ENCODE assay signal across 8 cellular contexts in the genomic region with DNA sequence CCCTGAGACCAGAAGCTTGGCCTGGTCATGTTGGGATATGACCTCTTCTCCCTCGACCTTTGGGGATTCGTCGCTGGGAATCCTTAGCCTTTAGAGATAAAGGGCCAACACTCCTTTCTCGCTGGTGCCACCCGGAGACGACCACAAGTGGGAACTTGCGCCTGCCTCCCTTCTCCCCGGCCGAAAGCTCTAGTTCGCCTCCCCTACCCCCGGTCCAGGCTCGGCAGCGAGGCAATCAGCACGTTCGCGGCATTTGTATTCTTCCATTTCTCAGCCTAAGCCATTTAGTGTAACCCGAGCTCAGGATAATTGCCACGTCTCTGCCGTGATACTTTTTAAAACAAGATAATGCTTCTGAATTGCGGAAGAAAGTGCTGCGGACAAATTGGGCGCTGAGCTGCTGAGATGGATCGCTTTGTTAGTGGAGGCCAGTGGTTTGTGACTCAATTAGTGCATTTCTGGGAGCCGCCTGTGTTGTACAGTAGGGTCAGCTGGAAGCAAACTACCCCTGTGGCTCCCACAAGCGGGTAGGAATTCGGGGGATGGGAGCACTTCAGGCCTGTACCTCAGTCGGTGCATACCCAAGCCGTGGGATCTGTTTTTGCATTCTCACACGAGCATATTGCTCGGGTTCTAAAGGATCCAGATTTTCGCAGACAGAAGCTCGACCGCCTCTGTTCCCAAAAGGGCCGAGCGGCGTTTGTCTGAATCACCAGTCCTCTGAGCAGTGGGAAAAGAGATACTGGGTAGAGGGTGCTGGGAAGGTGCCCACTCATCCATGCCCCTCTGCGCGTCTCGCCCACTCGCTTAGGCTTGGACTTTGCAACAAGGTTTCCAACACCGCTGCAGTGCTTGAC. TPM values are rescaled to one million over a fixed set of nuclear protein-coding genes. Genes with fewer than 3 reads are reported as not detected.
DNase-seq lines count a peak whose midpoint lies in the region; ATAC-seq and TF ChIP-seq lines count a peak whose summit lies in the region.

No MANE protein-coding gene starts in this region.

- peaks cover 11% of the 10 kb centered on the region for H3K4me1 ChIP-seq in Caco-2
- H3K4me1 ChIP-seq in IMR-90 (ENCODE audit: control insufficient read depth, insufficient read depth, low read length) = peaks cover 19% of the 10 kb centered on the region
- peaks cover 0 to 21% of the 10 kb centered on the region in 2 donors for H3K4me1 ChIP-seq in ascending aorta
- peaks cover 12 to 16% of the 10 kb centered on the region in 2 donors for H3K4me1 ChIP-seq in mucosa of rectum (ENCODE audit: control insufficient read depth in 2 of 2, insufficient read depth in 2 of 2, low read length in 2 of 2)
- H3K4me1 ChIP-seq in vagina = peaks cover 39% of the 10 kb centered on the region

- peak overlapping the region; percentile 44 for H2AK5ac ChIP-seq in IMR-90 (ENCODE audit: low read depth, low read length)

- H3K9me1 ChIP-seq in IMR-90 (ENCODE audit: insufficient read depth, low read length) = no peaks in the 10 kb centered on the region

- peak overlapping the region; percentile 43 for H3K18ac ChIP-seq in IMR-90 (ENCODE audit: low read depth, low read length)

- intact Hi-C loops in Caco-2 (cut with micrococcal nuclease; ENCODE audit: unreplicated experiment) (no loop called here), IMR-90 (cut with micrococcal nuclease) (no loop called here), ascending aorta (cut with DNase I) (loop anchor here (5.0 kb wide), 1 partner anchor 66 kb away; the partner anchor contains the start of gene SIX4), vagina (cut with DNase I) (loop anchor here (5.0 kb wide), 1 partner anchor 66 kb away; the partner anchor contains the start of gene SIX4)

- TF ChIP-seq POLR2A in IMR-90 (IDR thresholded peaks at IDR 0.05; ENCODE audit: low read depth, low read length) (no peak), vagina (IDR thresholded peaks at IDR 0.05) (no peak)

- H3K9ac ChIP-seq in IMR-90 (ENCODE audit: low read depth, low read length) (peak overlapping the region; percentile 26), mucosa of rectum (ENCODE audit: low read depth in 1 of 2, low read length in 2 of 2) (no peak overlapping the region)

- peak overlapping the region; percentile 74 for H3K23ac ChIP-seq in IMR-90 (ENCODE audit: low read depth, low read length)

- no peaks in the 10 kb centered on the region for H3K9me3 Mint-ChIP-seq in Caco-2 (ENCODE audit: unreplicated experiment)

- peak overlapping the region; percentile 2; the same call in 1 of the 2 replicates for H2BK20ac ChIP-seq in IMR-90 (ENCODE audit: low read depth, low read length)

- BruUV-seq in Caco-2 (replicated peaks; lab: Mats Ljungman, UMichigan) (no TSS peak), IMR-90 (replicated peaks; lab: Mats Ljungman, UMichigan) (no TSS peak)

- H3K4me3 ChIP-seq in Caco-2 (ENCODE audit: low read depth, low read length) = peak overlapping the region; percentile 59
- H3K4me3 ChIP-seq in IMR-90 (ENCODE audit: insufficient read depth, low read depth, low read length) = no peak overlapping the region
- peak overlapping the region; percentile 74 to 82 for H3K4me3 ChIP-seq in ascending aorta
- peak overlapping the region; percentile 67 to 76 for H3K4me3 ChIP-seq in mucosa of rectum (ENCODE audit: low read length in 2 of 2)
- peak overlapping the region in 1 of 2 donors; percentile 47 for H3K4me3 ChIP-seq in vagina

- H3K36me3 ChIP-seq in Caco-2 (ENCODE audit: control insufficient read depth, insufficient read depth, low read length) (no peaks in the 10 kb centered on the region), IMR-90 (ENCODE audit: control insufficient read depth, insufficient read depth, low read length) (no peaks in the 10 kb centered on the region), ascending aorta (no peaks in the 10 kb centered on the region), mucosa of rectum (ENCODE audit: control insufficient read depth in 2 of 2, insufficient read depth in 2 of 2, low read length in 2 of 2) (no peaks in the 10 kb centered on the region), vagina (no peaks in the 10 kb centered on the region)

- peak overlapping the region; percentile 97; the same call in 1 of the 2 replicates for H4K91ac ChIP-seq in IMR-90 (ENCODE audit: insufficient read depth, low read depth, low read length)

- peak overlapping the region; percentile 30 for H3K14ac ChIP-seq in IMR-90 (replicated peaks; ENCODE audit: low read depth, low read length)

- TF ChIP-seq RAD21 in IMR-90 (IDR thresholded peaks at IDR 0.05; ENCODE audit: low read length) = no peak

- H3K79me1 ChIP-seq in IMR-90 (ENCODE audit: low read depth in 1 of 2, low read length in 2 of 2) = peaks cover 2 to 13% of the 10 kb centered on the region in 2 experiments; a peak in 2 of 4 replicates

- H3K4me3 Mint-ChIP-seq in Caco-2 (ENCODE audit: unreplicated experiment) = peak overlapping the region; percentile 87

- TF ChIP-seq CTCF in Caco-2 (IDR thresholded peaks at IDR 0.05; ENCODE audit: insufficient read depth in 1 of 2, low read depth in 1 of 2, low read length in 1 of 2, severe bottlenecking in 1 of 2, unreplicated experiment in 1 of 2) (no peak), IMR-90 (conservative IDR thresholded peaks at IDR 0.05; ENCODE audit: low read depth, low read length) (no peak), ascending aorta (IDR thresholded peaks at IDR 0.05) (no peak), vagina (IDR thresholded peaks at IDR 0.05) (no peak)

- WGBS in IMR-90 (ENCODE audit: extremely low coverage in 2 of 2, insufficient read length in 1 of 2), 2 experiments = 59% methylated on average over 16 of the region's 41 CpGs; no CpG with 5 or more reads in 1 of the 2 experiments

- H2AK9ac ChIP-seq in IMR-90 (replicated peaks; ENCODE audit: low read depth, low read length, poor library complexity) = peak overlapping the region; percentile 68

- H2BK120ac ChIP-seq in IMR-90 (ENCODE audit: low read depth, low read length) = peak overlapping the region; percentile 66

- H4K20me1 ChIP-seq in IMR-90 (ENCODE audit: insufficient read depth, low read length) = no peaks in the 10 kb centered on the region

- peaks cover 24% of the 10 kb centered on the region for H3K27me3 Mint-ChIP-seq in Caco-2 (ENCODE audit: insufficient read depth, unreplicated experiment)

- DNase-seq in Caco-2 = no peak
- DNase-seq in IMR-90 = peak; percentile 25
- DNase-seq in ascending aorta (ENCODE audit: low spot score in 2 of 2) = no peak
- DNase-seq in ACHN = no peak
- DNase-seq in vagina (ENCODE audit: extremely low spot score in 2 of 2) = no peak

- in situ Hi-C loops in IMR-90 (cut with MboI; ENCODE audit: low sequenced_read_pairs) = no loop called here
- in situ Hi-C loops in ACHN (cut with HindIII; ENCODE audit: low pct_ligation_motif_present, low pct_unique_long_range_greater_than_20kb, low sequenced_read_pairs) = no loop called here

- H3K4me1 Mint-ChIP-seq in Caco-2 (ENCODE audit: low read depth, unreplicated experiment) = peaks cover 25% of the 10 kb centered on the region

- H3K27ac ChIP-seq in IMR-90 (ENCODE audit: insufficient read depth, low read length) (peak overlapping the region; percentile 96), ascending aorta (peak overlapping the region in 1 of 2 donors; percentile 56), mucosa of rectum (ENCODE audit: low read depth in 2 of 2, low read length in 2 of 2) (no peak overlapping the region), vagina (no peak overlapping the region)

- H2BK5ac ChIP-seq in IMR-90 (ENCODE audit: low read depth, low read length, poor library complexity, severe bottlenecking) = peak overlapping the region; percentile 87

- peaks cover 1% of the 10 kb centered on the region; the same call in 1 of the 2 replicates for H3K27me3 ChIP-seq in Caco-2 (replicated peaks; ENCODE audit: control insufficient read depth, insufficient read depth, low read length)
- H3K27me3 ChIP-seq in IMR-90 (ENCODE audit: control insufficient read depth, insufficient read depth, low read length) = no peaks in the 10 kb centered on the region; the same call in 1 of the 2 replicates
- peaks cover 2% of the 10 kb centered on the region for H3K27me3 ChIP-seq in ascending aorta
- peaks cover 57 to 73% of the 10 kb centered on the region in 2 donors for H3K27me3 ChIP-seq in mucosa of rectum (ENCODE audit: control insufficient read depth in 2 of 2, insufficient read depth in 2 of 2, low read length in 2 of 2)
- H3K27me3 ChIP-seq in vagina = peaks cover 21% of the 10 kb centered on the region

- H3K56ac ChIP-seq in IMR-90 (ENCODE audit: extremely low read depth, insufficient read depth, low read length) = no peak overlapping the region

- CTCF ChIA-PET in Caco-2 (lab: Charles Lee) (interaction anchor here (1.0 kb wide), 2 partner anchors 12 to 369 kb away, joined by 3 read pairs; no protein-coding TSS in a partner anchor), IMR-90 (lab: Yijun Ruan, JAX) (interaction anchor here (1.0 kb wide), 1 partner anchor 13 kb away, joined by 3 read pairs; no protein-coding TSS in a partner anchor)

- dilution Hi-C loops in IMR-90 (cut with HindIII; ENCODE audit: low sequenced_read_pairs, unreplicated experiment) = no loop called here

- ATAC-seq in IMR-90 (ENCODE audit: low read depth) = no peak
- no peak for ATAC-seq in HG02642 (IDR thresholded peaks at IDR 0.05; ENCODE audit: poor library complexity, unreplicated experiment)
- no peak for ATAC-seq in HG03097 (IDR thresholded peaks at IDR 0.05; ENCODE audit: low FRiP score, unreplicated experiment)

- H3K9me3 ChIP-seq in Caco-2 (no peaks in the 10 kb centered on the region), IMR-90 (ENCODE audit: control insufficient read depth, insufficient read depth, low read length) (no peaks in the 10 kb centered on the region), ascending aorta (no peaks in the 10 kb centered on the region), mucosa of rectum (ENCODE audit: control insufficient read depth in 2 of 2, low read length in 2 of 2) (no peaks in the 10 kb centered on the region), vagina (no peaks in the 10 kb centered on the region)

- peak overlapping the region; percentile 74 for H3K4ac ChIP-seq in IMR-90 (ENCODE audit: low read depth, low read length)

- POLR2A ChIA-PET in Caco-2 (lab: Charles Lee) (no interaction called here), IMR-90 (lab: Charles Lee; ENCODE audit: unreplicated experiment) (interaction anchor here (0.5 kb wide), 1 partner anchor 66 kb away, joined by 7 read pairs; no protein-coding TSS in a partner anchor)

- H3K36me3 Mint-ChIP-seq in Caco-2 (ENCODE audit: insufficient read depth, unreplicated experiment) = no peaks in the 10 kb centered on the region

- H4K8ac ChIP-seq in IMR-90 (ENCODE audit: low read depth in 2 of 2, low read length in 2 of 2) = peak overlapping the region; percentile 94 to 96; a peak in 3 of 4 replicates

- H3K27ac Mint-ChIP-seq in Caco-2 (ENCODE audit: unreplicated experiment) = no peak overlapping the region

- peak overlapping the region; percentile 92 for H2AFZ ChIP-seq in IMR-90 (replicated peaks; ENCODE audit: low read length, poor library complexity)

- peak overlapping the region; percentile 22 for H4K5ac ChIP-seq in IMR-90 (ENCODE audit: low read depth, low read length)

- peak overlapping the region; percentile 37; the same call in 1 of the 3 replicates for H2BK15ac ChIP-seq in IMR-90 (ENCODE audit: low read depth, low read length)

- peak overlapping the region; percentile 13; the same call in 1 of the 2 replicates for H3K4me2 ChIP-seq in IMR-90 (ENCODE audit: low read depth, low read length)

RNA-seq across cellular contexts. Expression of gene SIX1, which starts 6.8 kb away (rescaled TPM):
- total RNA-seq in Caco-2 (2022) (0.26 and 0.32 TPM in 2 replicates), IMR-90 (2012; rRNA removed) (7.7 and 8.6 TPM in 2 replicates), ascending aorta (1.1 TPM), vagina (3.7 TPM)
- 15.0 and 15.1 TPM in 2 replicates for polyA plus RNA-seq in IMR-90 (2012; rRNA removed)
- polyA plus RNA-seq in IMR-90 (2012; cell fraction: cytosol; rRNA removed) = 12.2 and 21.4 TPM in 2 replicates
- 8.8 and 12.1 TPM in 2 replicates for polyA plus RNA-seq in IMR-90 (2012; cell fraction: nucleus; rRNA removed; ENCODE audit: low replicate concordance)

Comparison
In these comparisons a context has a peak if more than half of its experiments do, and no peak if none do; other contexts are left out.
1. intact Hi-C loops: an anchor here in ascending aorta (5.0 kb wide) and vagina (5.0 kb wide); none called in Caco-2 and IMR-90.